Comparison of ENCODE assay signal across 1 cellular context in the genomic region with DNA sequence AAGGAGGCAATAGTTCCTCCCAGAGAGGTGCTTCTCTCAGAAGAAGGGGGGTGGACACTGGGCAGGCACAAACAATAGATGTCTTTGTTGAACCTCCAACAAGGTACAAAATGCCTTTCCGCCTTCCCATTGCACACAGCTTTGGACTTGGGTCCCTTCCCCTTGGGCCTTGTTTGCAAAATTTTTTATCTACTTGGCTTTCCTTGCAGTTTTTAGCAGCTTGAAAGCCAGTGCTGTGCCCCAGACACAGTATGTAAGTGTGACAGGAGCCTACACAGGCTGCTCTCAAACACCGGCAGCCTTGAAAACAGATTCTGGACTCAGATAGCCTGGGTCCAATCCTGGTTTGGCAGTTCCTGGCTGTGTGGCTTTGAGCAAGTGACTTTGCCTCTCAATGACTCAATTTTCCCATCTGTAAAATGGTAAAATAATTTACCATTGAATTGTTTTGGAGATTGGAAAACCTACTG.
TF ChIP-seq lines count a peak whose summit lies in the region.

No MANE protein-coding gene starts in this region.

TF ChIP-seq in HepG2, 621 proteins besides CTCF, POLR2A, EP300 and RAD21 (continued from another document and continues in another):
- TF ChIP-seq, protein P1, sequence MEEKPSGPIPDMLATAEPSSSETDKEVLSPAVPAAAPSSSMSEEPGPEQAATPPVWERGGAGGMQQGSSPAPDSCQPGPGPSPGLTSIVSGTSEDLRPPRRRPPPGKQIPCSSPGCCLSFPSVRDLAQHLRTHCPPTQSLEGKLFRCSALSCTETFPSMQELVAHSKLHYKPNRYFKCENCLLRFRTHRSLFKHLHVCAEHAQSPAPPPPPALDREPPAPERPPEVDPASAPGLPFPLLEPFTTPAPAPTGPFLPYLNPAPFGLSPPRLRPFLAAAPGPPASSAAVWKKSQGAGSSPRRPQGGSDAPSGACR (CRISPR knock-in tag; IDR thresholded peaks at IDR 0.05), result no peak
- TF ChIP-seq MYC (CRISPR knock-in tag; IDR thresholded peaks at IDR 0.05; ENCODE audit: borderline replicate concordance) (no peak; the same call in 1 of the 2 replicates), ZNF451 (CRISPR knock-in tag; IDR thresholded peaks at IDR 0.05) (no peak), ZMYM3 (CRISPR knock-in tag; IDR thresholded peaks at IDR 0.05) (peak; percentile 100), HIVEP1 (CRISPR knock-in tag; IDR thresholded peaks at IDR 0.05) (no peak), RFXAP (CRISPR knock-in tag; IDR thresholded peaks at IDR 0.05; ENCODE audit: borderline replicate concordance) (peak; percentile 59; the same call in 1 of the 2 replicates), CBX5 (CRISPR knock-in tag; IDR thresholded peaks at IDR 0.05; ENCODE audit: borderline replicate concordance) (no peak), ZNF496 (CRISPR knock-in tag; IDR thresholded peaks at IDR 0.05; ENCODE audit: insufficient replicate concordance) (no peak), MYNN (CRISPR knock-in tag; IDR thresholded peaks at IDR 0.05; ENCODE audit: low read depth) (no peak), ZNF12 (CRISPR knock-in tag; IDR thresholded peaks at IDR 0.05) (0 out of 2 replicates have a peak, but pooled peaks have one; percentile 11), CEBPG (CRISPR knock-in tag; IDR thresholded peaks at IDR 0.05) (peak; percentile 25), HMGA1 (CRISPR knock-in tag; conservative IDR thresholded peaks at IDR 0.05) (no peak), SYNCRIP (IDR thresholded peaks at IDR 0.05; ENCODE audit: insufficient read depth, low read depth, low read length) (no peak), ZC3H4 (CRISPR knock-in tag; IDR thresholded peaks at IDR 0.05; ENCODE audit: borderline replicate concordance) (no peak), STAG1 (CRISPR knock-in tag; IDR thresholded peaks at IDR 0.05) (peak; percentile 25; the same call in 1 of the 2 replicates), CEBPB (IDR thresholded peaks at IDR 0.05; ENCODE audit: borderline replicate concordance, low read depth, low read length) (peak; percentile 32; the same call in 1 of the 2 replicates), ZNF296 (CRISPR knock-in tag; conservative IDR thresholded peaks at IDR 0.05) (no peak), ZSCAN20 (CRISPR knock-in tag; IDR thresholded peaks at IDR 0.05; ENCODE audit: borderline replicate concordance) (peak; percentile 99), SRSF4 (IDR thresholded peaks at IDR 0.05; ENCODE audit: low read depth, low read length, poor library complexity, severe bottlenecking) (no peak), ZNF350 (CRISPR knock-in tag; IDR thresholded peaks at IDR 0.05; ENCODE audit: borderline replicate concordance, low read depth) (no peak), CHD2 (IDR thresholded peaks at IDR 0.05; ENCODE audit: low read depth, low read length) (no peak), THAP11 (CRISPR knock-in tag; IDR thresholded peaks at IDR 0.05) (no peak), ZNF331 (CRISPR knock-in tag; IDR thresholded peaks at IDR 0.05) (peak; percentile 20; the same call in 1 of the 2 replicates), ZNF619 (CRISPR knock-in tag; IDR thresholded peaks at IDR 0.05) (no peak), FOXA3 (CRISPR knock-in tag; IDR thresholded peaks at IDR 0.05) (peak; percentile 27; the same call in 1 of the 2 replicates), CREM (IDR thresholded peaks at IDR 0.05) (peak; percentile 77), CREM (CRISPR knock-in tag; IDR thresholded peaks at IDR 0.05) (no peak), TBP (CRISPR knock-in tag; IDR thresholded peaks at IDR 0.05) (no peak), POLR2G (IDR thresholded peaks at IDR 0.05; ENCODE audit: low read depth, low read length) (no peak), WIZ (CRISPR knock-in tag; IDR thresholded peaks at IDR 0.05) (no peak), ZBTB38 (CRISPR knock-in tag; IDR thresholded peaks at IDR 0.05) (no peak), ZNF713 (CRISPR knock-in tag; IDR thresholded peaks at IDR 0.05) (no peak), CREB1 (IDR thresholded peaks at IDR 0.05) (no peak), CREB1 (CRISPR knock-in tag; IDR thresholded peaks at IDR 0.05) (0 out of 2 replicates have a peak, but pooled peaks have one; percentile 38), ZNF674 (CRISPR knock-in tag; IDR thresholded peaks at IDR 0.05; ENCODE audit: low read depth) (no peak)
- TF ChIP-seq, protein P2, sequence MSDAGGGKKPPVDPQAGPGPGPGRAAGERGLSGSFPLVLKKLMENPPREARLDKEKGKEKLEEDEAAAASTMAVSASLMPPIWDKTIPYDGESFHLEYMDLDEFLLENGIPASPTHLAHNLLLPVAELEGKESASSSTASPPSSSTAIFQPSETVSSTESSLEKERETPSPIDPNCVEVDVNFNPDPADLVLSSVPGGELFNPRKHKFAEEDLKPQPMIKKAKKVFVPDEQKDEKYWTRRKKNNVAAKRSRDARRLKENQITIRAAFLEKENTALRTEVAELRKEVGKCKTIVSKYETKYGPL (CRISPR knock-in tag; IDR thresholded peaks at IDR 0.05), result no peak
- TF ChIP-seq, protein P3, sequence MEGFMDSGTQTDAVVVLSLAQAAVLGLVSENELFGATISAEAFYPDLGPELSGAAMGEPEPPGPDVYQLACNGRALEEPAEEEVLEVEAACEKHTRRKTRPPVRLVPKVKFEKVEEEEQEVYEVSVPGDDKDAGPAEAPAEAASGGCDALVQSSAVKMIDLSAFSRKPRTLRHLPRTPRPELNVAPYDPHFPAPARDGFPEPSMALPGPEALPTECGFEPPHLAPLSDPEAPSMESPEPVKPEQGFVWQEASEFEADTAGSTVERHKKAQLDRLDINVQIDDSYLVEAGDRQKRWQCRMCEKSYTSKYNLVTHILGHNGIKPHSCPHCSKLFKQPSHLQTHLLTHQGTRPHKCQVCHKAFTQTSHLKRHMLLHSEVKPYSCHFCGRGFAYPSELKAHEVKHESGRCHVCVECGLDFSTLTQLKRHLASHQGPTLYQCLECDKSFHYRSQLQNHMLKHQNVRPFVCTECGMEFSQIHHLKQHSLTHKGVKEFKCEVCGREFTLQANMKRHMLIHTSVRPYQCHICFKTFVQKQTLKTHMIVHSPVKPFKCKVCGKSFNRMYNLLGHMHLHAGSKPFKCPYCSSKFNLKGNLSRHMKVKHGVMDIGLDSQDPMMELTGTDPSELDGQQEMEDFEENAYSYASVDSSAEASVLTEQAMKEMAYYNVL (CRISPR knock-in tag; IDR thresholded peaks at IDR 0.05; ENCODE audit: borderline replicate concordance), result peak; percentile 77; the same call in 1 of the 2 replicates
- TF ChIP-seq, protein P4, sequence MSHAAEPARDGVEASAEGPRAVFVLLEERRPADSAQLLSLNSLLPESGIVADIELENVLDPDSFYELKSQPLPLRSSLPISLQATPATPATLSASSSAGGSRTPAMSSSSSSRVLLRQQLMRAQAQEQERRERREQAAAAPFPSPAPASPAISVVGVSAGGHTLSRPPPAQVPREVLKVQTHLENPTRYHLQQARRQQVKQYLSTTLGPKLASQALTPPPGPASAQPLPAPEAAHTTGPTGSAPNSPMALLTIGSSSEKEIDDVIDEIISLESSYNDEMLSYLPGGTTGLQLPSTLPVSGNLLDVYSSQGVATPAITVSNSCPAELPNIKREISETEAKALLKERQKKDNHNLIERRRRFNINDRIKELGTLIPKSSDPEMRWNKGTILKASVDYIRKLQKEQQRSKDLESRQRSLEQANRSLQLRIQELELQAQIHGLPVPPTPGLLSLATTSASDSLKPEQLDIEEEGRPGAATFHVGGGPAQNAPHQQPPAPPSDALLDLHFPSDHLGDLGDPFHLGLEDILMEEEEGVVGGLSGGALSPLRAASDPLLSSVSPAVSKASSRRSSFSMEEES (CRISPR knock-in tag; IDR thresholded peaks at IDR 0.05), result no peak
- TF ChIP-seq, protein P5, sequence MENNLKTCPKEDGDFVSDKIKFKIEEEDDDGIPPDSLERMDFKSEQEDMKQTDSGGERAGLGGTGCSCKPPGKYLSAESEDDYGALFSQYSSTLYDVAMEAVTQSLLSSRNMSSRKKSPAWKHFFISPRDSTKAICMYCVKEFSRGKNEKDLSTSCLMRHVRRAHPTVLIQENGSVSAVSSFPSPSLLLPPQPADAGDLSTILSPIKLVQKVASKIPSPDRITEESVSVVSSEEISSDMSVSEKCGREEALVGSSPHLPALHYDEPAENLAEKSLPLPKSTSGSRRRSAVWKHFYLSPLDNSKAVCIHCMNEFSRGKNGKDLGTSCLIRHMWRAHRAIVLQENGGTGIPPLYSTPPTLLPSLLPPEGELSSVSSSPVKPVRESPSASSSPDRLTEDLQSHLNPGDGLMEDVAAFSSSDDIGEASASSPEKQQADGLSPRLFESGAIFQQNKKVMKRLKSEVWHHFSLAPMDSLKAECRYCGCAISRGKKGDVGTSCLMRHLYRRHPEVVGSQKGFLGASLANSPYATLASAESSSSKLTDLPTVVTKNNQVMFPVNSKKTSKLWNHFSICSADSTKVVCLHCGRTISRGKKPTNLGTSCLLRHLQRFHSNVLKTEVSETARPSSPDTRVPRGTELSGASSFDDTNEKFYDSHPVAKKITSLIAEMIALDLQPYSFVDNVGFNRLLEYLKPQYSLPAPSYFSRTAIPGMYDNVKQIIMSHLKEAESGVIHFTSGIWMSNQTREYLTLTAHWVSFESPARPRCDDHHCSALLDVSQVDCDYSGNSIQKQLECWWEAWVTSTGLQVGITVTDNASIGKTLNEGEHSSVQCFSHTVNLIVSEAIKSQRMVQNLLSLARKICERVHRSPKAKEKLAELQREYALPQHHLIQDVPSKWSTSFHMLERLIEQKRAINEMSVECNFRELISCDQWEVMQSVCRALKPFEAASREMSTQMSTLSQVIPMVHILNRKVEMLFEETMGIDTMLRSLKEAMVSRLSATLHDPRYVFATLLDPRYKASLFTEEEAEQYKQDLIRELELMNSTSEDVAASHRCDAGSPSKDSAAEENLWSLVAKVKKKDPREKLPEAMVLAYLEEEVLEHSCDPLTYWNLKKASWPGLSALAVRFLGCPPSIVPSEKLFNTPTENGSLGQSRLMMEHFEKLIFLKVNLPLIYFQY (CRISPR knock-in tag; IDR thresholded peaks at IDR 0.05; ENCODE audit: borderline replicate concordance), result no peak
- TF ChIP-seq, protein P6, sequence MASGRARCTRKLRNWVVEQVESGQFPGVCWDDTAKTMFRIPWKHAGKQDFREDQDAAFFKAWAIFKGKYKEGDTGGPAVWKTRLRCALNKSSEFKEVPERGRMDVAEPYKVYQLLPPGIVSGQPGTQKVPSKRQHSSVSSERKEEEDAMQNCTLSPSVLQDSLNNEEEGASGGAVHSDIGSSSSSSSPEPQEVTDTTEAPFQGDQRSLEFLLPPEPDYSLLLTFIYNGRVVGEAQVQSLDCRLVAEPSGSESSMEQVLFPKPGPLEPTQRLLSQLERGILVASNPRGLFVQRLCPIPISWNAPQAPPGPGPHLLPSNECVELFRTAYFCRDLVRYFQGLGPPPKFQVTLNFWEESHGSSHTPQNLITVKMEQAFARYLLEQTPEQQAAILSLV (CRISPR knock-in tag; IDR thresholded peaks at IDR 0.05; ENCODE audit: borderline replicate concordance), result no peak
- TF ChIP-seq, protein P7, sequence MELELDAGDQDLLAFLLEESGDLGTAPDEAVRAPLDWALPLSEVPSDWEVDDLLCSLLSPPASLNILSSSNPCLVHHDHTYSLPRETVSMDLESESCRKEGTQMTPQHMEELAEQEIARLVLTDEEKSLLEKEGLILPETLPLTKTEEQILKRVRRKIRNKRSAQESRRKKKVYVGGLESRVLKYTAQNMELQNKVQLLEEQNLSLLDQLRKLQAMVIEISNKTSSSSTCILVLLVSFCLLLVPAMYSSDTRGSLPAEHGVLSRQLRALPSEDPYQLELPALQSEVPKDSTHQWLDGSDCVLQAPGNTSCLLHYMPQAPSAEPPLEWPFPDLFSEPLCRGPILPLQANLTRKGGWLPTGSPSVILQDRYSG (CRISPR knock-in tag; IDR thresholded peaks at IDR 0.05), result no peak
- TF ChIP-seq, protein P8, sequence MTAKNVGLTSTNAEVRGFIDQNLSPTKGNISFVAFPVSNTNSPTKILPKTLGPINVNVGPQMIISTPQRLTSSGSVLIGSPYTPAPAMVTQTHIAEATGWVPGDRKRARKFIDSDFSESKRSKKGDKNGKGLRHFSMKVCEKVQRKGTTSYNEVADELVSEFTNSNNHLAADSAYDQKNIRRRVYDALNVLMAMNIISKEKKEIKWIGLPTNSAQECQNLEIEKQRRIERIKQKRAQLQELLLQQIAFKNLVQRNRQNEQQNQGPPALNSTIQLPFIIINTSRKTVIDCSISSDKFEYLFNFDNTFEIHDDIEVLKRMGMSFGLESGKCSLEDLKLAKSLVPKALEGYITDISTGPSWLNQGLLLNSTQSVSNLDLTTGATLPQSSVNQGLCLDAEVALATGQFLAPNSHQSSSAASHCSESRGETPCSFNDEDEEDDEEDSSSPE (CRISPR knock-in tag; IDR thresholded peaks at IDR 0.05), result no peak
- TF ChIP-seq, protein P9, sequence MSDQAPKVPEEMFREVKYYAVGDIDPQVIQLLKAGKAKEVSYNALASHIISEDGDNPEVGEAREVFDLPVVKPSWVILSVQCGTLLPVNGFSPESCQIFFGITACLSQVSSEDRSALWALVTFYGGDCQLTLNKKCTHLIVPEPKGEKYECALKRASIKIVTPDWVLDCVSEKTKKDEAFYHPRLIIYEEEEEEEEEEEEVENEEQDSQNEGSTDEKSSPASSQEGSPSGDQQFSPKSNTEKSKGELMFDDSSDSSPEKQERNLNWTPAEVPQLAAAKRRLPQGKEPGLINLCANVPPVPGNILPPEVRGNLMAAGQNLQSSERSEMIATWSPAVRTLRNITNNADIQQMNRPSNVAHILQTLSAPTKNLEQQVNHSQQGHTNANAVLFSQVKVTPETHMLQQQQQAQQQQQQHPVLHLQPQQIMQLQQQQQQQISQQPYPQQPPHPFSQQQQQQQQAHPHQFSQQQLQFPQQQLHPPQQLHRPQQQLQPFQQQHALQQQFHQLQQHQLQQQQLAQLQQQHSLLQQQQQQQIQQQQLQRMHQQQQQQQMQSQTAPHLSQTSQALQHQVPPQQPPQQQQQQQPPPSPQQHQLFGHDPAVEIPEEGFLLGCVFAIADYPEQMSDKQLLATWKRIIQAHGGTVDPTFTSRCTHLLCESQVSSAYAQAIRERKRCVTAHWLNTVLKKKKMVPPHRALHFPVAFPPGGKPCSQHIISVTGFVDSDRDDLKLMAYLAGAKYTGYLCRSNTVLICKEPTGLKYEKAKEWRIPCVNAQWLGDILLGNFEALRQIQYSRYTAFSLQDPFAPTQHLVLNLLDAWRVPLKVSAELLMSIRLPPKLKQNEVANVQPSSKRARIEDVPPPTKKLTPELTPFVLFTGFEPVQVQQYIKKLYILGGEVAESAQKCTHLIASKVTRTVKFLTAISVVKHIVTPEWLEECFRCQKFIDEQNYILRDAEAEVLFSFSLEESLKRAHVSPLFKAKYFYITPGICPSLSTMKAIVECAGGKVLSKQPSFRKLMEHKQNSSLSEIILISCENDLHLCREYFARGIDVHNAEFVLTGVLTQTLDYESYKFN (CRISPR knock-in tag; conservative IDR thresholded peaks at IDR 0.05), result peak; percentile 88
- TF ChIP-seq, protein P10, sequence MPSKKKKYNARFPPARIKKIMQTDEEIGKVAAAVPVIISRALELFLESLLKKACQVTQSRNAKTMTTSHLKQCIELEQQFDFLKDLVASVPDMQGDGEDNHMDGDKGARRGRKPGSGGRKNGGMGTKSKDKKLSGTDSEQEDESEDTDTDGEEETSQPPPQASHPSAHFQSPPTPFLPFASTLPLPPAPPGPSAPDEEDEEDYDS (CRISPR knock-in tag; IDR thresholded peaks at IDR 0.05), result no peak
- TF ChIP-seq, protein P11, sequence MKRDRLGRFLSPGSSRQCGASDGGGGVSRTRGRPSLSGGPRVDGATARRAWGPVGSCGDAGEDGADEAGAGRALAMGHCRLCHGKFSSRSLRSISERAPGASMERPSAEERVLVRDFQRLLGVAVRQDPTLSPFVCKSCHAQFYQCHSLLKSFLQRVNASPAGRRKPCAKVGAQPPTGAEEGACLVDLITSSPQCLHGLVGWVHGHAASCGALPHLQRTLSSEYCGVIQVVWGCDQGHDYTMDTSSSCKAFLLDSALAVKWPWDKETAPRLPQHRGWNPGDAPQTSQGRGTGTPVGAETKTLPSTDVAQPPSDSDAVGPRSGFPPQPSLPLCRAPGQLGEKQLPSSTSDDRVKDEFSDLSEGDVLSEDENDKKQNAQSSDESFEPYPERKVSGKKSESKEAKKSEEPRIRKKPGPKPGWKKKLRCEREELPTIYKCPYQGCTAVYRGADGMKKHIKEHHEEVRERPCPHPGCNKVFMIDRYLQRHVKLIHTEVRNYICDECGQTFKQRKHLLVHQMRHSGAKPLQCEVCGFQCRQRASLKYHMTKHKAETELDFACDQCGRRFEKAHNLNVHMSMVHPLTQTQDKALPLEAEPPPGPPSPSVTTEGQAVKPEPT (CRISPR knock-in tag; IDR thresholded peaks at IDR 0.05; ENCODE audit: low read depth), result no peak
